Comparison of ENCODE assay signal across 9 cellular contexts in the genomic region with DNA sequence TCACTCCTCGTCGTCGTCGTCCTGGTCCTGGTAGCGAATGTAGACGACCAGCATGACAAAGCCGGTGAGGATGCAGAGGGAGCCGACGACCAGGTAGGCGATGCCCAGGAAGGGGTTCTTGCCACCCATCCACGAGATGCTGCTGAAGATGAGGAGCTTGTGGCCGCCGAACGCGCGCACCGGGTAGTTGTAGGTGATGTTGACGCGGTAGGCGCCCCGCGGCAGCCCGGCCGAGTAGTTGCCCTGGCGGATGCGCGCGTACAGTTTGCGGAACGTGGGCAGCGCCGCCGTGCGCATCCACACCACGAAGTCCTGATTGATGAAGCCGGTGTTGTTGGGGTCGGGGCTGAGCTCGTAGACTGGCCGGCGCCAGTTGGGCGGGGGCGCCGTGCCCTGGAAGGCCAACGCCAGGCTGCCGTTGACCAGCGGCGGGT. TPM values are rescaled to one million over a fixed set of nuclear protein-coding genes. Genes with fewer than 3 reads are reported as not detected.
DNase-seq lines count a peak whose midpoint lies in the region; ATAC-seq and TF ChIP-seq lines count a peak whose summit lies in the region.
"Had no signal": no experiment of that assay in that cellular context is flagged by ENCODE, and none has a peak within 500 bp of the region (broad histone marks: within the 10 kb centered on the region; RNA-seq: fewer than 3 reads in every experiment).

No MANE protein-coding gene starts in this region.

- H3K36me3 Mint-ChIP-seq in activated naive CD8-positive, alpha-beta T cell = no peaks in the 10 kb centered on the region
- no peaks in the 10 kb centered on the region for H3K36me3 Mint-ChIP-seq in immature natural killer cell

- peaks cover 25% of the 10 kb centered on the region for H3K4me1 Mint-ChIP-seq in activated naive CD8-positive, alpha-beta T cell (ENCODE audit: low read depth)
- peaks cover 18 to 43% of the 10 kb centered on the region in 2 donors for H3K4me1 Mint-ChIP-seq in immature natural killer cell

- H3K4me3 ChIP-seq in BE2C (ENCODE audit: low read depth, low read length) = no peak overlapping the region

- peak; percentile 70 for DNase-seq in NCI-H748 treated with DMSO at 0.1 percent for 48 hours (lab: John Stamatoyannopoulos, UW)
- no peak for DNase-seq in immature natural killer cell
- peak; percentile 52 for DNase-seq in stimulated activated CD4-positive, alpha-beta T cell treated with anti-CD3 and anti-CD28 coated beads, Interleukin-4, amount 100 ng/mL, for 1 hour
- DNase-seq in A172 (ENCODE audit: low spot score) = no peak
- DNase-seq in BE2C = no peak
- no peak for DNase-seq in KBM-7

- peaks cover 42% of the 10 kb centered on the region for H3K27me3 ChIP-seq in BE2C

- no peaks in the 10 kb centered on the region for H3K9me3 ChIP-seq in BE2C
- H3K9me3 ChIP-seq: neutrophil had no signal

- H3K4me1 ChIP-seq in BE2C = no peaks in the 10 kb centered on the region

- no peaks in the 10 kb centered on the region for H3K27me3 Mint-ChIP-seq in activated naive CD8-positive, alpha-beta T cell
- peaks cover 2 to 9% (median 9%) of the 10 kb centered on the region in 3 donors for H3K27me3 Mint-ChIP-seq in immature natural killer cell (ENCODE audit: low read depth in 3 of 3)

- H3K4me3 Mint-ChIP-seq in activated naive CD8-positive, alpha-beta T cell = peak overlapping the region; percentile 89
- peak overlapping the region; percentile 88 to 91 (median 90) for H3K4me3 Mint-ChIP-seq in immature natural killer cell

- no peak for TF ChIP-seq CTCF in BE2C (IDR thresholded peaks at IDR 0.05; ENCODE audit: low read depth, low read length)

- in situ Hi-C loops in KBM-7 (cut with MboI; ENCODE audit: low pct_unique_long_range_greater_than_20kb, low sequenced_read_pairs) = no loop called here

- peak overlapping the region; percentile 84 for H3K27ac Mint-ChIP-seq in activated naive CD8-positive, alpha-beta T cell
- peak overlapping the region; percentile 78 to 89 (median 85) for H3K27ac Mint-ChIP-seq in immature natural killer cell

- ATAC-seq in HG02970 (IDR thresholded peaks at IDR 0.05; ENCODE audit: low FRiP score, unreplicated experiment) = no peak

- H3K9me3 Mint-ChIP-seq in activated naive CD8-positive, alpha-beta T cell (ENCODE audit: low read depth) = no peaks in the 10 kb centered on the region
- no peaks in the 10 kb centered on the region for H3K9me3 Mint-ChIP-seq in immature natural killer cell

- no peaks in the 10 kb centered on the region for H3K36me3 ChIP-seq in BE2C
- H3K36me3 ChIP-seq: neutrophil had no signal

RNA-seq across cellular contexts. Expression of a gene that starts 1.0 kb away (rescaled TPM):
- polyA plus RNA-seq in immature natural killer cell = 1 to 10 TPM in 2 of 3 donors, under 1 TPM in 1; 0.91 to 2.9 (median 1.2) TPM
- not detected in 2 replicates for total RNA-seq in A172 (2014; rRNA removed; shearing (Covaris generic))
- polyA plus RNA-seq in BE2C (2012; ENCODE audit: insufficient read depth, insufficient read length, low read depth) = not detected

RNA-seq across cellular contexts. Expression of a gene that starts 41.3 kb away (rescaled TPM):
- polyA plus RNA-seq in immature natural killer cell = 100 to 1,000 TPM; 231 to 451 (median 335) TPM
- 2.0 and 3.5 TPM in 2 replicates for total RNA-seq in A172 (2014; rRNA removed; shearing (Covaris generic))
- 7.2 TPM for polyA plus RNA-seq in BE2C (2012; ENCODE audit: insufficient read depth, insufficient read length, low read depth)

Comparison
In these comparisons a context has a peak if more than half of its experiments do, and no peak if none do; other contexts are left out.
1. DNase-seq: peak in NCI-H748 treated with DMSO at 0.1 percent for 48 hours (single experiment) and stimulated activated CD4-positive, alpha-beta T cell treated with anti-CD3 and anti-CD28 coated beads, Interleukin-4, amount 100 ng/mL, for 1 hour (single experiment); none in immature natural killer cell (0 of 3), A172 (single experiment), BE2C (single experiment) and KBM-7 (single experiment).